Comparison of ENCODE assay signal across 8 cellular contexts in the genomic region with DNA sequence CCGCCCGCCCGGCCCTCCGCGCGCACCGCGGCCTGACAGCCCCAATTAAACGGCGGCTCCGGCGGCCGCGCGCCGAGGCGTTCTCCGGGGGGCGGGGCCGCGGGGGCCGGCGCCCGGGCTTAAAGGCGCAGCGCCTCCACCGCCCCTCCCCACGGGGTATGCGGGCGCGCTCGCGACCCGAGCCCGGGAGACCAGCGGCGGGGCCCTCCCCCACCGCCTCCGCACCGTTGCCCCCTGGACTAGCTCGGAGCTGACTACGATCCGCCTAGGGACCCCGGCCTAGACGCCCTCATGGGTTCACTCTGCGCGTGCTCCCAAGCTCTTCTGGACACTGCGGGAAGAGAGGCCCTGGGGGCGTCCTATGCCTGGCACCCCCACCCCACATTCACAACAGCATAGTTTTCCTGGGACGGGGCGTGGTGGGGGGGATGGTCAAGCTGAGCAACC. TPM values are rescaled to one million over a fixed set of nuclear protein-coding genes. Genes with fewer than 3 reads are reported as not detected.
A peak's percentile ranks its signal among the peaks of the same experiment; 100 is the strongest.
DNase-seq lines count a peak whose midpoint lies in the region; ATAC-seq and TF ChIP-seq lines count a peak whose summit lies in the region.

A gene with protein sequence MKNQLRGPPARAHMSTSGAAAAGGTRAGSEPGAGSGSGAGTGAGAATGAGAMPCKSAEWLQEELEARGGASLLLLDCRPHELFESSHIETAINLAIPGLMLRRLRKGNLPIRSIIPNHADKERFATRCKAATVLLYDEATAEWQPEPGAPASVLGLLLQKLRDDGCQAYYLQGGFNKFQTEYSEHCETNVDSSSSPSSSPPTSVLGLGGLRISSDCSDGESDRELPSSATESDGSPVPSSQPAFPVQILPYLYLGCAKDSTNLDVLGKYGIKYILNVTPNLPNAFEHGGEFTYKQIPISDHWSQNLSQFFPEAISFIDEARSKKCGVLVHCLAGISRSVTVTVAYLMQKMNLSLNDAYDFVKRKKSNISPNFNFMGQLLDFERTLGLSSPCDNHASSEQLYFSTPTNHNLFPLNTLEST (minus strand): TSS at position 51 of the 447 bp plus-strand sequence. CDS start 205 bp downstream, outside the sequence.

- no peak for TF ChIP-seq POLR2A in right lobe of liver (IDR thresholded peaks at IDR 0.05)

- intact Hi-C loops in right lobe of liver (cut with DNase I) = no loop called here

- no peaks in the 10 kb centered on the region for H3K9me3 ChIP-seq in right lobe of liver

- WGBS in right lobe of liver (ENCODE audit: insufficient coverage, low coverage, low lambda C conversion rate, missing lambda C conversion rate) = 0% methylated on average over 2 of the region's 51 CpGs

- no peaks in the 10 kb centered on the region for H3K27me3 ChIP-seq in right lobe of liver

- no peak for TF ChIP-seq CTCF in GM13976 (IDR thresholded peaks at IDR 0.05; ENCODE audit: borderline replicate concordance, control extremely low read depth, extremely low read depth, insufficient read depth, missing control alignments)
- no peak for TF ChIP-seq CTCF in coronary artery (IDR thresholded peaks at IDR 0.05)
- TF ChIP-seq CTCF in right lobe of liver (IDR thresholded peaks at IDR 0.05) = no peak

- ATAC-seq in HG02642 (IDR thresholded peaks at IDR 0.05; ENCODE audit: poor library complexity, unreplicated experiment) (peak; percentile 34), right lobe of liver (peak; percentile 50 to 63 (median 52)), HG03457 (IDR thresholded peaks at IDR 0.05; ENCODE audit: unreplicated experiment) (no peak)

- in situ Hi-C loops in GM13976 (cut with MboI; ENCODE audit: low sequenced_read_pairs, unreplicated experiment) = no loop called here

- H3K27ac ChIP-seq in coronary artery (peak within 1 kb of the TSS; percentile 88 to 98), right lobe of liver (peak within 1 kb of the TSS; percentile 64 to 79 (median 66))

- no peaks in the 10 kb centered on the region for H3K36me3 ChIP-seq in right lobe of liver

- H3K4me1 ChIP-seq in right lobe of liver = peaks cover 0 to 15% (median 2%) of the 10 kb centered on the region in 4 donors

- DNase-seq in GM13976 (ENCODE audit: low spot score) (peak; percentile 85), NCI-H2171 treated with DMSO at 0.1 percent for 48 hours (lab: John Stamatoyannopoulos, UW) (peak; percentile 33), coronary artery (ENCODE audit: low spot score) (peak; percentile 87), right lobe of liver (peak; percentile 77 to 82 (median 79))
- DNase-seq in activated CD4-positive, alpha-beta T cell treated with anti-CD3 and anti-CD28 coated beads for 4 hours = peak; percentile 67 to 73
- peak; percentile 78 for DNase-seq in stimulated activated CD4-positive, alpha-beta T cell treated with anti-CD3 and anti-CD28 coated beads, Interleukin-4, amount 100 ng/mL, for 1 hour

- H3K4me3 ChIP-seq in coronary artery (peak within 1 kb of the TSS; percentile 84), right lobe of liver (peak within 1 kb of the TSS; percentile 57 to 66 (median 62))

RNA-seq across cellular contexts. Expression of the gene that starts here (rescaled TPM):
- 1 to 10 TPM; 3.0 to 4.2 (median 3.5) TPM for total RNA-seq in right lobe of liver

Comparison
In these comparisons a context has a peak if more than half of its experiments do, and no peak if none do; other contexts are left out.
1. DNase-seq: peak in every context shown above with its lines; median percentile 87 in coronary artery; 85 in GM13976; 79 in right lobe of liver; 78 in stimulated activated CD4-positive, alpha-beta T cell treated with anti-CD3 and anti-CD28 coated beads, Interleukin-4, amount 100 ng/mL, for 1 hour; 70 in activated CD4-positive, alpha-beta T cell treated with anti-CD3 and anti-CD28 coated beads for 4 hours; 33 in NCI-H2171 treated with DMSO at 0.1 percent for 48 hours.